ENCODE assay signal across 8 cellular contexts in the genomic region with DNA sequence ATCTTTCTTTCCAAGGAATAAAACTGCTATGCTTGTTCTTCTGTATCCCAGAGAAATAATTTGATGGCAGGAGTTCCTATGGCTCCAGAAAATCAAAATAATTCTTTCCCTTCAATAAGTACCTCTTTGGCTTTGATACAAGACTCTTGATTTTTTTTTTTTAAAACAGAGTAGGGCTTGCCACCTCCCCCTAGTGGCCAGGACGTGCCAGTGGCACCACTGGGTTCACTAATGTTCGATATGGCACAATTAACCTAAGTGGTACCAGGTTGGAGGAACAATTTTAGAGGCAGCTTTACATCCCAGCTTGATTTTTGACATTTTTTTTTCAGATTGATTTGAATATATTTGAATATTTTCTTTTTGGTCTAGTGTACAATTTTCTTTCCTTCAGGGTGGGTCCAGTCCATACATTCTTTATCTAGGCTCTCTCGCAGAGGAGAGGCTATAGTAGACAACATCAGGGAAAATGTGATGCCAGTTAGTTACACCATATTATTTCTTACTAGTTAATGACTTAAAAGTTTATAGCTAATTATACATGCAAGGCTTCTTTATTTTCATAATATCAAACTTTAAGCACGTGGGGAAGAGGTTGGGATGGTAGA.
DNase-seq lines count a peak whose midpoint lies in the region; ATAC-seq and FAIRE-seq lines count a peak whose summit lies in the region.

No MANE protein-coding gene starts in this region.

- FAIRE-seq in RCC 7860 (lab: Jason Lieb, UNC) = peak; percentile 42

- intact Hi-C loops in left cardiac atrium (cut with DNase I) = no loop called here

- ATAC-seq in GM19397 (IDR thresholded peaks at IDR 0.05; ENCODE audit: unreplicated experiment) (peak; percentile 93), HG03354 (IDR thresholded peaks at IDR 0.05; ENCODE audit: poor library complexity, severe bottlenecking, unreplicated experiment) (peak; percentile 98), left cardiac atrium (no peak)

- DNase-seq in DMS53 (lab: John Stamatoyannopoulos, UW) = peak; percentile 87
- DNase-seq in RCC 7860 (ENCODE audit: low spot score) = no peak
- DNase-seq in activated effector memory CD4-positive, alpha-beta T cell treated with Interleukin-2 at 50 U/mL for 16 hours = peak; percentile 6
- DNase-seq in left cardiac atrium = peak; percentile 22
- DNase-seq in stimulated activated CD4-positive, alpha-beta T cell treated with anti-CD3 and anti-CD28 coated beads, Interleukin-1b, Interleukin-23, amount 100 ng/mL, for 48 hours = peak; percentile 32
- no peak for DNase-seq in epidermal melanocyte (ENCODE audit: insufficient read length, low spot score)

Comparison
In these comparisons a context has a peak if more than half of its experiments do, and no peak if none do; other contexts are left out.
1. DNase-seq: peak in DMS53 (single experiment), activated effector memory CD4-positive, alpha-beta T cell treated with Interleukin-2 at 50 U/mL for 16 hours (single experiment), left cardiac atrium (single experiment) and stimulated activated CD4-positive, alpha-beta T cell treated with anti-CD3 and anti-CD28 coated beads, Interleukin-1b, Interleukin-23, amount 100 ng/mL, for 48 hours (single experiment); none in RCC 7860 (single experiment) and epidermal melanocyte (single experiment).
2. ATAC-seq: peak in GM19397 (single experiment) and HG03354 (single experiment); none in left cardiac atrium (0 of 2).